1 cellular context compared by ENCODE assay signal in genomic region chr1:230867903-230868735, GRCh38.
TF ChIP-seq lines count a peak whose summit lies in the region.

Gene C1orf198 (minus strand): TSS chr1:230868521. CDS start chr1:230868512, 9 bp downstream.

TF ChIP-seq in HepG2, 621 proteins besides CTCF, POLR2A, EP300 and RAD21 (continued from another document and continues in another):
- TF ChIP-seq TFAP4 (IDR thresholded peaks at IDR 0.05; ENCODE audit: borderline replicate concordance, low read depth), result no peak
- TF ChIP-seq DMTF1 (CRISPR knock-in tag; IDR thresholded peaks at IDR 0.05), result no peak
- TF ChIP-seq ZNF207 (IDR thresholded peaks at IDR 0.05; ENCODE audit: borderline replicate concordance), result no peak
- TF ChIP-seq, protein P1, sequence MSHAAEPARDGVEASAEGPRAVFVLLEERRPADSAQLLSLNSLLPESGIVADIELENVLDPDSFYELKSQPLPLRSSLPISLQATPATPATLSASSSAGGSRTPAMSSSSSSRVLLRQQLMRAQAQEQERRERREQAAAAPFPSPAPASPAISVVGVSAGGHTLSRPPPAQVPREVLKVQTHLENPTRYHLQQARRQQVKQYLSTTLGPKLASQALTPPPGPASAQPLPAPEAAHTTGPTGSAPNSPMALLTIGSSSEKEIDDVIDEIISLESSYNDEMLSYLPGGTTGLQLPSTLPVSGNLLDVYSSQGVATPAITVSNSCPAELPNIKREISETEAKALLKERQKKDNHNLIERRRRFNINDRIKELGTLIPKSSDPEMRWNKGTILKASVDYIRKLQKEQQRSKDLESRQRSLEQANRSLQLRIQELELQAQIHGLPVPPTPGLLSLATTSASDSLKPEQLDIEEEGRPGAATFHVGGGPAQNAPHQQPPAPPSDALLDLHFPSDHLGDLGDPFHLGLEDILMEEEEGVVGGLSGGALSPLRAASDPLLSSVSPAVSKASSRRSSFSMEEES (CRISPR knock-in tag; IDR thresholded peaks at IDR 0.05), result no peak
- TF ChIP-seq MAF1 (CRISPR knock-in tag; IDR thresholded peaks at IDR 0.05; ENCODE audit: borderline replicate concordance), result no peak
- TF ChIP-seq SMC3 (IDR thresholded peaks at IDR 0.05; ENCODE audit: low read length), result no peak
- TF ChIP-seq, protein P2, sequence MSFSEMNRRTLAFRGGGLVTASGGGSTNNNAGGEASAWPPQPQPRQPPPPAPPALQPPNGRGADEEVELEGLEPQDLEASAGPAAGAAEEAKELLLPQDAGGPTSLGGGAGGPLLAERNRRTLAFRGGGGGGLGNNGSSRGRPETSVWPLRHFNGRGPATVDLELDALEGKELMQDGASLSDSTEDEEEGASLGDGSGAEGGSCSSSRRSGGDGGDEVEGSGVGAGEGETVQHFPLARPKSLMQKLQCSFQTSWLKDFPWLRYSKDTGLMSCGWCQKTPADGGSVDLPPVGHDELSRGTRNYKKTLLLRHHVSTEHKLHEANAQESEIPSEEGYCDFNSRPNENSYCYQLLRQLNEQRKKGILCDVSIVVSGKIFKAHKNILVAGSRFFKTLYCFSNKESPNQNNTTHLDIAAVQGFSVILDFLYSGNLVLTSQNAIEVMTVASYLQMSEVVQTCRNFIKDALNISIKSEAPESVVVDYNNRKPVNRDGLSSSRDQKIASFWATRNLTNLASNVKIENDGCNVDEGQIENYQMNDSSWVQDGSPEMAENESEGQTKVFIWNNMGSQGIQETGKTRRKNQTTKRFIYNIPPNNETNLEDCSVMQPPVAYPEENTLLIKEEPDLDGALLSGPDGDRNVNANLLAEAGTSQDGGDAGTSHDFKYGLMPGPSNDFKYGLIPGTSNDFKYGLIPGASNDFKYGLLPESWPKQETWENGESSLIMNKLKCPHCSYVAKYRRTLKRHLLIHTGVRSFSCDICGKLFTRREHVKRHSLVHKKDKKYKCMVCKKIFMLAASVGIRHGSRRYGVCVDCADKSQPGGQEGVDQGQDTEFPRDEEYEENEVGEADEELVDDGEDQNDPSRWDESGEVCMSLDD (CRISPR knock-in tag; IDR thresholded peaks at IDR 0.05; ENCODE audit: borderline replicate concordance), result no peak
- TF ChIP-seq, protein P3, sequence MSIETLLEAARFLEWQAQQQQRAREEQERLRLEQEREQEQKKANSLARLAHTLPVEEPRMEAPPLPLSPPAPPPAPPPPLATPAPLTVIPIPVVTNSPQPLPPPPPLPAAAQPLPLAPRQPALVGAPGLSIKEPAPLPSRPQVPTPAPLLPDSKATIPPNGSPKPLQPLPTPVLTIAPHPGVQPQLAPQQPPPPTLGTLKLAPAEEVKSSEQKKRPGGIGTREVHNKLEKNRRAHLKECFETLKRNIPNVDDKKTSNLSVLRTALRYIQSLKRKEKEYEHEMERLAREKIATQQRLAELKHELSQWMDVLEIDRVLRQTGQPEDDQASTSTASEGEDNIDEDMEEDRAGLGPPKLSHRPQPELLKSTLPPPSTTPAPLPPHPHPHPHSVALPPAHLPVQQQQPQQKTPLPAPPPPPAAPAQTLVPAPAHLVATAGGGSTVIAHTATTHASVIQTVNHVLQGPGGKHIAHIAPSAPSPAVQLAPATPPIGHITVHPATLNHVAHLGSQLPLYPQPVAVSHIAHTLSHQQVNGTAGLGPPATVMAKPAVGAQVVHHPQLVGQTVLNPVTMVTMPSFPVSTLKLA (IDR thresholded peaks at IDR 0.05), result no peak
- TF ChIP-seq ZNF430 (CRISPR knock-in tag; IDR thresholded peaks at IDR 0.05), result no peak
- TF ChIP-seq CHD2 (IDR thresholded peaks at IDR 0.05; ENCODE audit: low read depth, low read length), result no peak
- TF ChIP-seq PHB2 (IDR thresholded peaks at IDR 0.05; ENCODE audit: partially characterized antibody), result no peak
- no peak for TF ChIP-seq ZSCAN21 (CRISPR knock-in tag; IDR thresholded peaks at IDR 0.05; ENCODE audit: borderline replicate concordance)
- no peak for TF ChIP-seq SALL2 (CRISPR knock-in tag; IDR thresholded peaks at IDR 0.05)
- no peak for TF ChIP-seq RAD51 (IDR thresholded peaks at IDR 0.05; ENCODE audit: borderline replicate concordance)
- TF ChIP-seq ZNF343 (CRISPR knock-in tag; IDR thresholded peaks at IDR 0.05), result no peak
- 0 out of 2 replicates have a peak, but pooled peaks have one; percentile 47 for TF ChIP-seq ZNF773 (CRISPR knock-in tag; IDR thresholded peaks at IDR 0.05; ENCODE audit: borderline replicate concordance)
- TF ChIP-seq TCF7 (IDR thresholded peaks at IDR 0.05; ENCODE audit: low read depth), result no peak
- TF ChIP-seq ZNF776 (CRISPR knock-in tag; IDR thresholded peaks at IDR 0.05), result peak; percentile 27; the same call in 1 of the 2 replicates
- no peak for TF ChIP-seq SMARCC2 (IDR thresholded peaks at IDR 0.05)
- peak; percentile 76 for TF ChIP-seq SPEN (CRISPR knock-in tag; IDR thresholded peaks at IDR 0.05; ENCODE audit: low read depth)
- no peak for TF ChIP-seq ZNF280D (CRISPR knock-in tag; IDR thresholded peaks at IDR 0.05)
- TF ChIP-seq KMT2B (CRISPR knock-in tag; IDR thresholded peaks at IDR 0.05), result peak; percentile 63; the same call in 1 of the 2 replicates
- TF ChIP-seq ZNF335 (CRISPR knock-in tag; IDR thresholded peaks at IDR 0.05), result no peak
- no peak for TF ChIP-seq ZNF569 (CRISPR knock-in tag; IDR thresholded peaks at IDR 0.05; ENCODE audit: borderline replicate concordance)
- TF ChIP-seq, protein P4, sequence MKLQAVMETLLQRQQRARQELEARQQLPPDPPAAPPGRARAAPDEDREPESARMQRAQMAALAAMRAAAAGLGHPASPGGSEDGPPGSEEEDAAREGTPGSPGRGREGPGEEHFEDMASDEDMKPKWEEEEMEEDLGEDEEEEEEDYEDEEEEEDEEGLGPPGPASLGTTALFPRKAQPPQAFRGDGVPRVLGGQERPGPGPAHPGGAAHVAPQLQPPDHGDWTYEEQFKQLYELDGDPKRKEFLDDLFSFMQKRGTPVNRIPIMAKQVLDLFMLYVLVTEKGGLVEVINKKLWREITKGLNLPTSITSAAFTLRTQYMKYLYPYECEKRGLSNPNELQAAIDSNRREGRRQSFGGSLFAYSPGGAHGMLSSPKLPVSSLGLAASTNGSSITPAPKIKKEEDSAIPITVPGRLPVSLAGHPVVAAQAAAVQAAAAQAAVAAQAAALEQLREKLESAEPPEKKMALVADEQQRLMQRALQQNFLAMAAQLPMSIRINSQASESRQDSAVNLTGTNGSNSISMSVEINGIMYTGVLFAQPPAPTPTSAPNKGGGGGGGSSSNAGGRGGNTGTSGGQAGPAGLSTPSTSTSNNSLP (IDR thresholded peaks at IDR 0.05; ENCODE audit: low read depth, low read length), result no peak
- TF ChIP-seq ASH2L (IDR thresholded peaks at IDR 0.05; ENCODE audit: insufficient read length, low read depth, low read length), result peak; percentile 64
- TF ChIP-seq NFRKB (IDR thresholded peaks at IDR 0.05), result no peak
- TF ChIP-seq FOXM1 (CRISPR knock-in tag; IDR thresholded peaks at IDR 0.05), result no peak
- no peak for TF ChIP-seq SYNCRIP (IDR thresholded peaks at IDR 0.05; ENCODE audit: insufficient read depth, low read depth, low read length)
- TF ChIP-seq GLI4 (CRISPR knock-in tag; IDR thresholded peaks at IDR 0.05; ENCODE audit: borderline replicate concordance), result 0 out of 2 replicates have a peak, but pooled peaks have one; percentile 60
- TF ChIP-seq RFX5 (IDR thresholded peaks at IDR 0.05; ENCODE audit: low read depth, low read length), result no peak
- TF ChIP-seq KDM4B (CRISPR knock-in tag; IDR thresholded peaks at IDR 0.05), result no peak
- TF ChIP-seq, protein P5, sequence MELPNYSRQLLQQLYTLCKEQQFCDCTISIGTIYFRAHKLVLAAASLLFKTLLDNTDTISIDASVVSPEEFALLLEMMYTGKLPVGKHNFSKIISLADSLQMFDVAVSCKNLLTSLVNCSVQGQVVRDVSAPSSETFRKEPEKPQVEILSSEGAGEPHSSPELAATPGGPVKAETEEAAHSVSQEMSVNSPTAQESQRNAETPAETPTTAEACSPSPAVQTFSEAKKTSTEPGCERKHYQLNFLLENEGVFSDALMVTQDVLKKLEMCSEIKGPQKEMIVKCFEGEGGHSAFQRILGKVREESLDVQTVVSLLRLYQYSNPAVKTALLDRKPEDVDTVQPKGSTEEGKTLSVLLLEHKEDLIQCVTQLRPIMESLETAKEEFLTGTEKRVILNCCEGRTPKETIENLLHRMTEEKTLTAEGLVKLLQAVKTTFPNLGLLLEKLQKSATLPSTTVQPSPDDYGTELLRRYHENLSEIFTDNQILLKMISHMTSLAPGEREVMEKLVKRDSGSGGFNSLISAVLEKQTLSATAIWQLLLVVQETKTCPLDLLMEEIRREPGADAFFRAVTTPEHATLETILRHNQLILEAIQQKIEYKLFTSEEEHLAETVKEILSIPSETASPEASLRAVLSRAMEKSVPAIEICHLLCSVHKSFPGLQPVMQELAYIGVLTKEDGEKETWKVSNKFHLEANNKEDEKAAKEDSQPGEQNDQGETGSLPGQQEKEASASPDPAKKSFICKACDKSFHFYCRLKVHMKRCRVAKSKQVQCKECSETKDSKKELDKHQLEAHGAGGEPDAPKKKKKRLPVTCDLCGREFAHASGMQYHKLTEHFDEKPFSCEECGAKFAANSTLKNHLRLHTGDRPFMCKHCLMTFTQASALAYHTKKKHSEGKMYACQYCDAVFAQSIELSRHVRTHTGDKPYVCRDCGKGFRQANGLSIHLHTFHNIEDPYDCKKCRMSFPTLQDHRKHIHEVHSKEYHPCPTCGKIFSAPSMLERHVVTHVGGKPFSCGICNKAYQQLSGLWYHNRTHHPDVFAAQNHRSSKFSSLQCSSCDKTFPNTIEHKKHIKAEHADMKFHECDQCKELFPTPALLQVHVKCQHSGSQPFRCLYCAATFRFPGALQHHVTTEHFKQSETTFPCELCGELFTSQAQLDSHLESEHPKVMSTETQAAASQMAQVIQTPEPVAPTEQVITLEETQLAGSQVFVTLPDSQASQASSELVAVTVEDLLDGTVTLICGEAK (IDR thresholded peaks at IDR 0.05), result no peak
- TF ChIP-seq, protein P5 (CRISPR knock-in tag; IDR thresholded peaks at IDR 0.05), result no peak
